12 cellular contexts compared by ENCODE assay signal in the genomic region with DNA sequence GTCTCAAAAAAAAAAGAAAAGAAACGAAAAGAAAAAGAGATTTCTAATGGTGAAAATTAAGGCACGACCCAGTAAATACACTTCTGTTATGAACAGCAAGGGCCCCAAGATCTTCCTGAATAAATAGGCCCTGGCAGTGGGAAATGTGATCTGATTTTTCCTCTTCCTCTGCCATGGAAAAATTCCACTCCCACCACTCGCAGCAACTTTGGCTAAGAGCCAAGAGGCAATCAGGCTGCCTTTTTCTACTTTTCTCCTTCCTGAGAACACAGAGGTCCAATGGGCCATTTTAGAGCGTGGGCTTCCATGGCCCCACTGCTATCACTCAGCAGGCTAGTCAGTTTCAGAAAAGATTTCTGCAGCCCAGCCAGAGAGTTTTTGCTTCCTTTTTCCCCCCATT. TPM values are rescaled to one million over a fixed set of nuclear protein-coding genes. Genes with fewer than 3 reads are reported as not detected.
DNase-seq lines count a peak whose midpoint lies in the region; ATAC-seq and TF ChIP-seq lines count a peak whose summit lies in the region.
"Had no signal": no experiment of that assay in that cellular context is flagged by ENCODE, and none has a peak within 500 bp of the region (broad histone marks: within the 10 kb centered on the region; RNA-seq: fewer than 3 reads in every experiment).

No MANE protein-coding gene starts in this region.

- H3K27me3 ChIP-seq in SJCRH30 (no peaks in the 10 kb centered on the region), gastrocnemius medialis (no peaks in the 10 kb centered on the region)

- CTCF ChIA-PET in HEK293 (lab: Yijun Ruan, JAX), result no interaction called here
- CTCF ChIA-PET in activated naive CD4-positive, alpha-beta T cell treated with anti-CD3 and anti-CD28 coated beads, Interleukin-2, amount 10 ng/mL, durations not matched to agents 7 days and 5 days (lab: Charles Lee), result no interaction called here

- TF ChIP-seq CTCF in HEK293 (tag by site-specific recombination; IDR thresholded peaks at IDR 0.05) (no peak), gastrocnemius medialis (IDR thresholded peaks at IDR 0.05 in 4 of 5, conservative IDR thresholded peaks at IDR 0.05 in 1 of 5) (no peak), omental fat pad (IDR thresholded peaks at IDR 0.05) (no peak)

- H3K36me3 ChIP-seq in HEK293 (ENCODE audit: control insufficient read depth in 2 of 2, insufficient read depth in 1 of 2, low read length in 2 of 2) (no peaks in the 10 kb centered on the region), SJCRH30 (no peaks in the 10 kb centered on the region), gastrocnemius medialis (no peaks in the 10 kb centered on the region)

- H3K27ac Mint-ChIP-seq in activated naive CD4-positive, alpha-beta T cell treated with anti-CD3 and anti-CD28 coated beads, Interleukin-2, amount 10 ng/mL, durations not matched to agents 7 days and 5 days, result no peak overlapping the region
- H3K27ac Mint-ChIP-seq: activated CD4-positive, alpha-beta T cell treated with anti-CD3 and anti-CD28 coated beads for 36 hours had no signal

- ATAC-seq in gastrocnemius medialis, result no peak
- no peak for ATAC-seq in omental fat pad (ENCODE audit: low FRiP score)
- ATAC-seq: activated CD4-positive, alpha-beta T cell treated with anti-CD3 and anti-CD28 coated beads for 36 hours had no signal

- H3K27me3 Mint-ChIP-seq in activated naive CD4-positive, alpha-beta T cell treated with anti-CD3 and anti-CD28 coated beads, Interleukin-2, amount 10 ng/mL, durations not matched to agents 7 days and 5 days, result peaks cover 4% of the 10 kb centered on the region

- 0 out of 2 replicates have a peak, but pooled peaks cover 2% of the 10 kb centered on the region for H3K4me1 ChIP-seq in HEK293 (ENCODE audit: control insufficient read depth, insufficient read depth, low read length)
- peaks cover 7% of the 10 kb centered on the region for H3K4me1 ChIP-seq in SJCRH30
- peaks cover 0 to 4% of the 10 kb centered on the region in 2 donors for H3K4me1 ChIP-seq in gastrocnemius medialis
- H3K4me1 ChIP-seq: parathyroid adenoma had no signal

- TF ChIP-seq POLR2A in gastrocnemius medialis (IDR thresholded peaks at IDR 0.05), result no peak

- H3K4me3 ChIP-seq in HEK293 (ENCODE audit: low read depth, low read length) (no peak overlapping the region), SJCRH30 (no peak overlapping the region), gastrocnemius medialis (no peak overlapping the region)

- intact Hi-C loops in gastrocnemius medialis (cut with DNase I; ENCODE audit: low total_unique reads), result no loop called here

- H3K36me3 Mint-ChIP-seq in activated naive CD4-positive, alpha-beta T cell treated with anti-CD3 and anti-CD28 coated beads, Interleukin-2, amount 10 ng/mL, durations not matched to agents 7 days and 5 days, result no peaks in the 10 kb centered on the region

- in situ Hi-C loops in gastrocnemius medialis (cut with MboI; ENCODE audit: low sequenced_read_pairs in 4 of 4), result no loop called here

- H3K9me3 Mint-ChIP-seq in activated naive CD4-positive, alpha-beta T cell treated with anti-CD3 and anti-CD28 coated beads, Interleukin-2, amount 10 ng/mL, durations not matched to agents 7 days and 5 days, result peaks cover 3% of the 10 kb centered on the region

- DNase-seq in SJCRH30 (peak; percentile 35 to 73), globus pallidus (ENCODE audit: low spot score) (peak; percentile 39), gastrocnemius medialis (no peak), HT-29 (ENCODE audit: low spot score) (no peak), omental fat pad (ENCODE audit: low spot score) (no peak)
- no peak for DNase-seq in activated naive CD4-positive, alpha-beta T cell treated with anti-CD3 and anti-CD28 coated beads, Interleukin-2, amount 10 ng/mL, durations not matched to agents 7 days and 5 days
- DNase-seq in activated CD4-positive, alpha-beta T cell treated with anti-CD3 and anti-CD28 coated beads, Interleukin-2, amount 50 U/mL, for 1 hour, result no peak
- DNase-seq: activated CD4-positive, alpha-beta T cell treated with anti-CD3 and anti-CD28 coated beads for 36 hours; activated gamma-delta T cell treated with Interleukin-2 at 50 U/mL for 16 hours; islet precursor cell had no signal

- no peak overlapping the region for H3K4me3 Mint-ChIP-seq in activated naive CD4-positive, alpha-beta T cell treated with anti-CD3 and anti-CD28 coated beads, Interleukin-2, amount 10 ng/mL, durations not matched to agents 7 days and 5 days
- H3K4me3 Mint-ChIP-seq: activated CD4-positive, alpha-beta T cell treated with anti-CD3 and anti-CD28 coated beads for 36 hours had no signal

- no peak overlapping the region for H3K27ac ChIP-seq in HEK293 (ENCODE audit: extremely low read depth, low read depth, low read length)
- H3K27ac ChIP-seq in SJCRH30, result no peak overlapping the region
- H3K27ac ChIP-seq in gastrocnemius medialis, result peak overlapping the region in 3 of 4 donors; percentile 21 to 36 (median 33)
- H3K27ac ChIP-seq: parathyroid adenoma had no signal

- POLR2A ChIA-PET in HEK293 (lab: Yijun Ruan, JAX), result no interaction called here

- no peaks in the 10 kb centered on the region for H3K9me3 ChIP-seq in HEK293 (ENCODE audit: control insufficient read depth, insufficient read depth, low read depth, low read length)
- no peaks in the 10 kb centered on the region for H3K9me3 ChIP-seq in SJCRH30 (replicated peaks)
- H3K9me3 ChIP-seq in gastrocnemius medialis, result no peaks in the 10 kb centered on the region

- no peaks in the 10 kb centered on the region for H3K4me1 Mint-ChIP-seq in activated naive CD4-positive, alpha-beta T cell treated with anti-CD3 and anti-CD28 coated beads, Interleukin-2, amount 10 ng/mL, durations not matched to agents 7 days and 5 days
- H3K4me1 Mint-ChIP-seq: activated CD4-positive, alpha-beta T cell treated with anti-CD3 and anti-CD28 coated beads for 36 hours had no signal

TF ChIP-seq in HEK293, 187 proteins besides CTCF, POLR2A, EP300 and RAD21 (continues in another document):
- TF ChIP-seq, protein P1, sequence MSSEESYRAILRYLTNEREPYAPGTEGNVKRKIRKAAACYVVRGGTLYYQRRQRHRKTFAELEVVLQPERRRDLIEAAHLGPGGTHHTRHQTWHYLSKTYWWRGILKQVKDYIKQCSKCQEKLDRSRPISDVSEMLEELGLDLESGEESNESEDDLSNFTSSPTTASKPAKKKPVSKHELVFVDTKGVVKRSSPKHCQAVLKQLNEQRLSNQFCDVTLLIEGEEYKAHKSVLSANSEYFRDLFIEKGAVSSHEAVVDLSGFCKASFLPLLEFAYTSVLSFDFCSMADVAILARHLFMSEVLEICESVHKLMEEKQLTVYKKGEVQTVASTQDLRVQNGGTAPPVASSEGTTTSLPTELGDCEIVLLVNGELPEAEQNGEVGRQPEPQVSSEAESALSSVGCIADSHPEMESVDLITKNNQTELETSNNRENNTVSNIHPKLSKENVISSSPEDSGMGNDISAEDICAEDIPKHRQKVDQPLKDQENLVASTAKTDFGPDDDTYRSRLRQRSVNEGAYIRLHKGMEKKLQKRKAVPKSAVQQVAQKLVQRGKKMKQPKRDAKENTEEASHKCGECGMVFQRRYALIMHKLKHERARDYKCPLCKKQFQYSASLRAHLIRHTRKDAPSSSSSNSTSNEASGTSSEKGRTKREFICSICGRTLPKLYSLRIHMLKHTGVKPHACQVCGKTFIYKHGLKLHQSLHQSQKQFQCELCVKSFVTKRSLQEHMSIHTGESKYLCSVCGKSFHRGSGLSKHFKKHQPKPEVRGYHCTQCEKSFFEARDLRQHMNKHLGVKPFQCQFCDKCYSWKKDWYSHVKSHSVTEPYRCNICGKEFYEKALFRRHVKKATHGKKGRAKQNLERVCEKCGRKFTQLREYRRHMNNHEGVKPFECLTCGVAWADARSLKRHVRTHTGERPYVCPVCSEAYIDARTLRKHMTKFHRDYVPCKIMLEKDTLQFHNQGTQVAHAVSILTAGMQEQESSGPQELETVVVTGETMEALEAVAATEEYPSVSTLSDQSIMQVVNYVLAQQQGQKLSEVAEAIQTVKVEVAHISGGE (tag by site-specific recombination; conservative IDR thresholded peaks at IDR 0.05; ENCODE audit: low read depth), result no peak
- TF ChIP-seq ZFHX2 (tag by site-specific recombination; conservative IDR thresholded peaks at IDR 0.05) (peak; percentile 32), ZNF660 (tag by site-specific recombination; IDR thresholded peaks at IDR 0.05) (peak; percentile 77), ZBTB17 (tag by site-specific recombination; IDR thresholded peaks at IDR 0.05) (peak; percentile 57), ZNF837 (tag by site-specific recombination; IDR thresholded peaks at IDR 0.05) (no peak), ZNF335 (tag by site-specific recombination; conservative IDR thresholded peaks at IDR 0.05) (peak; percentile 31; the same call in 1 of the 2 replicates), ZNF791 (tag by site-specific recombination; IDR thresholded peaks at IDR 0.05) (no peak)
- TF ChIP-seq, protein P2, sequence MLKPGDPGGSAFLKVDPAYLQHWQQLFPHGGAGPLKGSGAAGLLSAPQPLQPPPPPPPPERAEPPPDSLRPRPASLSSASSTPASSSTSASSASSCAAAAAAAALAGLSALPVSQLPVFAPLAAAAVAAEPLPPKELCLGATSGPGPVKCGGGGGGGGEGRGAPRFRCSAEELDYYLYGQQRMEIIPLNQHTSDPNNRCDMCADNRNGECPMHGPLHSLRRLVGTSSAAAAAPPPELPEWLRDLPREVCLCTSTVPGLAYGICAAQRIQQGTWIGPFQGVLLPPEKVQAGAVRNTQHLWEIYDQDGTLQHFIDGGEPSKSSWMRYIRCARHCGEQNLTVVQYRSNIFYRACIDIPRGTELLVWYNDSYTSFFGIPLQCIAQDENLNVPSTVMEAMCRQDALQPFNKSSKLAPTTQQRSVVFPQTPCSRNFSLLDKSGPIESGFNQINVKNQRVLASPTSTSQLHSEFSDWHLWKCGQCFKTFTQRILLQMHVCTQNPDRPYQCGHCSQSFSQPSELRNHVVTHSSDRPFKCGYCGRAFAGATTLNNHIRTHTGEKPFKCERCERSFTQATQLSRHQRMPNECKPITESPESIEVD (tag by site-specific recombination; IDR thresholded peaks at IDR 0.05), result peak; percentile 72
- TF ChIP-seq, protein P3, sequence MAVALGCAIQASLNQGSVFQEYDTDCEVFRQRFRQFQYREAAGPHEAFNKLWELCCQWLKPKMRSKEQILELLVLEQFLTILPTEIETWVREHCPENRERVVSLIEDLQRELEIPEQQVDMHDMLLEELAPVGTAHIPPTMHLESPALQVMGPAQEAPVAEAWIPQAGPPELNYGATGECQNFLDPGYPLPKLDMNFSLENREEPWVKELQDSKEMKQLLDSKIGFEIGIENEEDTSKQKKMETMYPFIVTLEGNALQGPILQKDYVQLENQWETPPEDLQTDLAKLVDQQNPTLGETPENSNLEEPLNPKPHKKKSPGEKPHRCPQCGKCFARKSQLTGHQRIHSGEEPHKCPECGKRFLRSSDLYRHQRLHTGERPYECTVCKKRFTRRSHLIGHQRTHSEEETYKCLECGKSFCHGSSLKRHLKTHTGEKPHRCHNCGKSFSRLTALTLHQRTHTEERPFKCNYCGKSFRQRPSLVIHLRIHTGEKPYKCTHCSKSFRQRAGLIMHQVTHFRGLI (tag by site-specific recombination; IDR thresholded peaks at IDR 0.05), result no peak

RNA-seq across cellular contexts. Expression of a gene that starts 33.7 kb away (rescaled TPM):
- total RNA-seq in SJCRH30 (2014; rRNA removed; shearing (Covaris generic)), result 54.5 and 57.2 TPM in 2 replicates
- total RNA-seq in gastrocnemius medialis (1 to 10 TPM; 1.4 to 2.6 (median 1.8) TPM), omental fat pad (100 to 1,000 TPM in 1 of 4 donors, 10 to 100 TPM in 3; 20.5 to 108 (median 61.8) TPM)
- total RNA-seq in HT-29 (2014; rRNA removed; shearing (Covaris generic)), result 35.0 and 41.3 TPM in 2 replicates

Comparison
In these comparisons a context has a peak if more than half of its experiments do, and no peak if none do; other contexts are left out.
1. H3K27ac ChIP-seq: peak in gastrocnemius medialis (3 of 4); none in HEK293 (single experiment) and SJCRH30 (single experiment).
2. DNase-seq: peak in SJCRH30 (2 of 2) and globus pallidus (single experiment); none in gastrocnemius medialis (0 of 2), HT-29 (single experiment), activated naive CD4-positive, alpha-beta T cell treated with anti-CD3 and anti-CD28 coated beads, Interleukin-2, amount 10 ng/mL, durations not matched to agents 7 days and 5 days (single experiment), activated CD4-positive, alpha-beta T cell treated with anti-CD3 and anti-CD28 coated beads, Interleukin-2, amount 50 U/mL, for 1 hour (single experiment) and omental fat pad (single experiment).
3. RNA of a gene that starts 33.7 kb away (total RNA-seq): 20.5 to 108 TPM in omental fat pad, 54.5 to 57.2 TPM in SJCRH30 and 35.0 to 41.3 TPM in HT-29; 1.4 to 2.6 TPM in gastrocnemius medialis; every median in the first group is over 4 times any median in the second.